Comparison of ENCODE assay signal across 11 cellular contexts in the genomic region with DNA sequence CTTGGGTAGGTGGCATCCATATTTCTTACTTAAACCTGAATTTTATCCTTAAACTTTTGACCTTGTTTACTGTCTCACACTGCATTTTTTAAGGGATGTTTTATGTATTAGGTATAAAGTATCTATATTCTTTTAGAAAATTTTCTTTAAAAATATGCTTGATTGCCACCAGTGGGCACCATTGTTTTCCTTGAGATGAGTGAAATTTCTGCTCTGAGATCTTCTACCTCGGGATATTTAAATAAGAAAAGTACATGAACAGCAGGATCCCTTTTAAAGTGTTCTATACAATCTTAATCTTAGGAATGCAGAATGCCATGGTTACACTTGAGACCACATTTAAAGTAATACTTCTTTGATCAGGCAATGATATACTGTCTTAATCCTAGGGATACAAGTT.
DNase-seq lines count a peak whose midpoint lies in the region; ATAC-seq and TF ChIP-seq lines count a peak whose summit lies in the region.
"Had no signal": no experiment of that assay in that cellular context is flagged by ENCODE, and none has a peak within 500 bp of the region (broad histone marks: within the 10 kb centered on the region; RNA-seq: fewer than 3 reads in every experiment).

No MANE protein-coding gene starts in this region.

- H3K27ac ChIP-seq in brain microvascular endothelial cell: no peak overlapping the region
- no peak overlapping the region for H3K27ac ChIP-seq in liver (ENCODE audit: low read depth in 1 of 2, low read length in 2 of 2)
- H3K27ac ChIP-seq in body of pancreas: no peak overlapping the region
- H3K27ac ChIP-seq: neutrophil had no signal

- TF ChIP-seq CTCF in AG09319 (IDR thresholded peaks at IDR 0.05; ENCODE audit: low read depth, low read length) (peak; percentile 62), brain microvascular endothelial cell (IDR thresholded peaks at IDR 0.05; ENCODE audit: low read depth, low read length, missing control alignments) (peak; percentile 49), liver (IDR thresholded peaks at IDR 0.05; ENCODE audit: low read depth, low read length, missing input control) (no peak), body of pancreas (IDR thresholded peaks at IDR 0.05) (peak in 3 of 7 experiments; percentile 1 to 20 (median 19))

- H3K4me3 ChIP-seq in brain microvascular endothelial cell (ENCODE audit: low read depth, low read length): no peak overlapping the region
- no peak overlapping the region for H3K4me3 ChIP-seq in liver (ENCODE audit: low read depth in 1 of 3, low read length in 3 of 3)
- no peak overlapping the region for H3K4me3 ChIP-seq in body of pancreas

- H3K4me1 ChIP-seq in liver (ENCODE audit: control insufficient read depth in 4 of 4, insufficient read depth in 4 of 4, low read length in 3 of 4) (no peaks in the 10 kb centered on the region), body of pancreas (no peaks in the 10 kb centered on the region)

- H3K36me3 ChIP-seq in brain microvascular endothelial cell (replicated peaks) (peaks cover 8% of the 10 kb centered on the region), liver (ENCODE audit: control insufficient read depth in 4 of 4, insufficient read depth in 3 of 4, low read depth in 1 of 4, low read length in 3 of 4) (peaks cover 6 to 32% (median 19%) of the 10 kb centered on the region in 4 donors), body of pancreas (replicated peaks in 1 of 2; ENCODE audit: insufficient read depth in 1 of 2, low read depth in 2 of 2) (peaks cover 0 to 5% of the 10 kb centered on the region in 2 donors)

- TF ChIP-seq POLR2A in body of pancreas (IDR thresholded peaks at IDR 0.05): no peak

- no peak for DNase-seq in AG09319 (ENCODE audit: extremely low read depth, low read depth)
- peak; percentile 34 to 56 for DNase-seq in Kasumi-1 (lab: John Stamatoyannopoulos, UW)
- DNase-seq in brain microvascular endothelial cell: peak; percentile 17
- no peak for DNase-seq in activated naive CD4-positive, alpha-beta T cell treated with Interleukin-2 at 50 U/mL for 16 hours
- no peak for DNase-seq in body of pancreas
- no peak for DNase-seq in activated T-cell treated with anti-CD3 and anti-CD28 coated beads, Interleukin-2, amount 50 U/mL, for 1 hour
- DNase-seq: NCI-H1694 treated with DMSO at 0.1 percent for 48 hours had no signal

- no peak for ATAC-seq in body of pancreas
- ATAC-seq in GM19467 (IDR thresholded peaks at IDR 0.05; ENCODE audit: unreplicated experiment): no peak
- ATAC-seq: stimulated activated effector memory CD8-positive, alpha-beta T cell treated with anti-CD3 and anti-CD28 coated beads, Interleukin-12 subunit alpha, Interleukin-12 subunit beta, amount 100 ng/mL, for 72 hours had no signal

- intact Hi-C loops in body of pancreas (cut with DNase I): no loop called here

- in situ Hi-C loops in brain microvascular endothelial cell (cut with HindIII; ENCODE audit: low pct_ligation_motif_present, low sequenced_read_pairs): no loop called here

- TF ChIP-seq RAD21 in liver (IDR thresholded peaks at IDR 0.05): peak; percentile 37 to 39

- H3K9me3 ChIP-seq in liver (ENCODE audit: control insufficient read depth in 4 of 4, low read length in 3 of 4) (no peaks in the 10 kb centered on the region), body of pancreas (no peaks in the 10 kb centered on the region)
- H3K9me3 ChIP-seq: neutrophil had no signal

- H3K27me3 ChIP-seq in brain microvascular endothelial cell (replicated peaks) (no peaks in the 10 kb centered on the region), liver (ENCODE audit: control insufficient read depth in 4 of 4, insufficient read depth in 4 of 4, low read length in 3 of 4) (no peaks in the 10 kb centered on the region), body of pancreas (no peaks in the 10 kb centered on the region)
- H3K27me3 ChIP-seq: neutrophil had no signal

- 41% methylated on average over 1 of the region's 1 CpG for WGBS in liver
- 8 to 23% methylated on average over 1 of the region's 1 CpG for WGBS in body of pancreas, 2 donors

- H3K9ac ChIP-seq in liver (ENCODE audit: low read depth in 1 of 2, low read length in 2 of 2): no peak overlapping the region

TF ChIP-seq in liver, 16 proteins besides CTCF, POLR2A, EP300 and RAD21:
- TF ChIP-seq TAF1 (conservative IDR thresholded peaks at IDR 0.05) (no peak), RXRA (IDR thresholded peaks at IDR 0.05) (no peak), YY1 (IDR thresholded peaks at IDR 0.05) (no peak), JUND (IDR thresholded peaks at IDR 0.05) (no peak), HNF4G (IDR thresholded peaks at IDR 0.05) (no peak), NR2F2 (IDR thresholded peaks at IDR 0.05) (no peak), SP1 (IDR thresholded peaks at IDR 0.05) (no peak), FOXA1 (IDR thresholded peaks at IDR 0.05) (no peak), EGR1 (IDR thresholded peaks at IDR 0.05; ENCODE audit: low read depth in 2 of 2) (no peak), FOXA2 (IDR thresholded peaks at IDR 0.05) (no peak), GABPA (IDR thresholded peaks at IDR 0.05 in 1 of 2, conservative IDR thresholded peaks at IDR 0.05 in 1 of 2) (no peak), HNF4A (conservative IDR thresholded peaks at IDR 0.05) (no peak)
- TF ChIP-seq, protein P1, sequence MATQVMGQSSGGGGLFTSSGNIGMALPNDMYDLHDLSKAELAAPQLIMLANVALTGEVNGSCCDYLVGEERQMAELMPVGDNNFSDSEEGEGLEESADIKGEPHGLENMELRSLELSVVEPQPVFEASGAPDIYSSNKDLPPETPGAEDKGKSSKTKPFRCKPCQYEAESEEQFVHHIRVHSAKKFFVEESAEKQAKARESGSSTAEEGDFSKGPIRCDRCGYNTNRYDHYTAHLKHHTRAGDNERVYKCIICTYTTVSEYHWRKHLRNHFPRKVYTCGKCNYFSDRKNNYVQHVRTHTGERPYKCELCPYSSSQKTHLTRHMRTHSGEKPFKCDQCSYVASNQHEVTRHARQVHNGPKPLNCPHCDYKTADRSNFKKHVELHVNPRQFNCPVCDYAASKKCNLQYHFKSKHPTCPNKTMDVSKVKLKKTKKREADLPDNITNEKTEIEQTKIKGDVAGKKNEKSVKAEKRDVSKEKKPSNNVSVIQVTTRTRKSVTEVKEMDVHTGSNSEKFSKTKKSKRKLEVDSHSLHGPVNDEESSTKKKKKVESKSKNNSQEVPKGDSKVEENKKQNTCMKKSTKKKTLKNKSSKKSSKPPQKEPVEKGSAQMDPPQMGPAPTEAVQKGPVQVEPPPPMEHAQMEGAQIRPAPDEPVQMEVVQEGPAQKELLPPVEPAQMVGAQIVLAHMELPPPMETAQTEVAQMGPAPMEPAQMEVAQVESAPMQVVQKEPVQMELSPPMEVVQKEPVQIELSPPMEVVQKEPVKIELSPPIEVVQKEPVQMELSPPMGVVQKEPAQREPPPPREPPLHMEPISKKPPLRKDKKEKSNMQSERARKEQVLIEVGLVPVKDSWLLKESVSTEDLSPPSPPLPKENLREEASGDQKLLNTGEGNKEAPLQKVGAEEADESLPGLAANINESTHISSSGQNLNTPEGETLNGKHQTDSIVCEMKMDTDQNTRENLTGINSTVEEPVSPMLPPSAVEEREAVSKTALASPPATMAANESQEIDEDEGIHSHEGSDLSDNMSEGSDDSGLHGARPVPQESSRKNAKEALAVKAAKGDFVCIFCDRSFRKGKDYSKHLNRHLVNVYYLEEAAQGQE (IDR thresholded peaks at IDR 0.05): no peak
- TF ChIP-seq, protein P2, sequence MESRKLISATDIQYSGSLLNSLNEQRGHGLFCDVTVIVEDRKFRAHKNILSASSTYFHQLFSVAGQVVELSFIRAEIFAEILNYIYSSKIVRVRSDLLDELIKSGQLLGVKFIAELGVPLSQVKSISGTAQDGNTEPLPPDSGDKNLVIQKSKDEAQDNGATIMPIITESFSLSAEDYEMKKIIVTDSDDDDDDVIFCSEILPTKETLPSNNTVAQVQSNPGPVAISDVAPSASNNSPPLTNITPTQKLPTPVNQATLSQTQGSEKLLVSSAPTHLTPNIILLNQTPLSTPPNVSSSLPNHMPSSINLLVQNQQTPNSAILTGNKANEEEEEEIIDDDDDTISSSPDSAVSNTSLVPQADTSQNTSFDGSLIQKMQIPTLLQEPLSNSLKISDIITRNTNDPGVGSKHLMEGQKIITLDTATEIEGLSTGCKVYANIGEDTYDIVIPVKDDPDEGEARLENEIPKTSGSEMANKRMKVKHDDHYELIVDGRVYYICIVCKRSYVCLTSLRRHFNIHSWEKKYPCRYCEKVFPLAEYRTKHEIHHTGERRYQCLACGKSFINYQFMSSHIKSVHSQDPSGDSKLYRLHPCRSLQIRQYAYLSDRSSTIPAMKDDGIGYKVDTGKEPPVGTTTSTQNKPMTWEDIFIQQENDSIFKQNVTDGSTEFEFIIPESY (IDR thresholded peaks at IDR 0.05): no peak
- TF ChIP-seq, protein P3, sequence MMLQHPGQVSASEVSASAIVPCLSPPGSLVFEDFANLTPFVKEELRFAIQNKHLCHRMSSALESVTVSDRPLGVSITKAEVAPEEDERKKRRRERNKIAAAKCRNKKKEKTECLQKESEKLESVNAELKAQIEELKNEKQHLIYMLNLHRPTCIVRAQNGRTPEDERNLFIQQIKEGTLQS (IDR thresholded peaks at IDR 0.05): no peak
- TF ChIP-seq, protein P4, sequence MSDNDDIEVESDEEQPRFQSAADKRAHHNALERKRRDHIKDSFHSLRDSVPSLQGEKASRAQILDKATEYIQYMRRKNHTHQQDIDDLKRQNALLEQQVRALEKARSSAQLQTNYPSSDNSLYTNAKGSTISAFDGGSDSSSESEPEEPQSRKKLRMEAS (IDR thresholded peaks at IDR 0.05): no peak

Comparison
In these comparisons a context has a peak if more than half of its experiments do, and no peak if none do; other contexts are left out.
1. DNase-seq: peak in Kasumi-1 (2 of 2) and brain microvascular endothelial cell (single experiment); none in AG09319 (single experiment), activated naive CD4-positive, alpha-beta T cell treated with Interleukin-2 at 50 U/mL for 16 hours (single experiment), body of pancreas (0 of 4) and activated T-cell treated with anti-CD3 and anti-CD28 coated beads, Interleukin-2, amount 50 U/mL, for 1 hour (single experiment).